In the genomic region with DNA sequence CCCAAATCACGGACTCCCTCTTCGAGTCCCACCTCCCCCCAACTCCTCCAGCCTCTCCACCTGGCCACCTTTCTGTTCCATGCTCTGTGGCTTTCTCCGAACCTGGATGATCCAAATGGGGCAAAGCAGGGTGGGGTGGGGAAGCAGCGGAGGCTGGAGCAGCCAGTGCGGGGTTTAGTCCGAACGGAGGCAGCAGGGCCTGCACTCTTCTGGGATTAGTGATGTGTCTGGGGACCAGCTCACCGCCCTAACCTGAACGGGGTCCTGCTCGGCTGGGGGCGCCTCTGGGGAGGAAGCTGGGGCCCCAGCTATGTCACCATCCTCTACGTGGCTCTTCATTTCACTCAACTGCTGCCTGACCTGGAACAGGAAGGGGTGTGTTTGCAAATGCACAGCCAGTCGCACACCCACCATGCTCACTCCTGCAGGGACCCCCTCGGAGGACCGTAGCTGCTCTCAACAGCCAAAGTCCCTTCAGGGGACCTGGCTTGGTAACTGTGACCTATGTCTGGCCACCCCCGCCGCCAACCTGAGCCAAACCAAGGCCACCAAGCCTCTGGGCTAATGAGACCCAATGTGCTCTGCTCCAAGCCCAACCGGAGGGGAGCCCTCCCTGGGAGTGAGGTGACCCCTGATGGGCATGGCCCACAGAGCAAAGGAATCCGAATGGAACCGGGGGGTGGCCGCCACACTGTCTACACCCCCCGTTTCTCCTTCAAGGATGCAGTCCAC, we compare ENCODE assay signal across 12 cellular contexts. TPM values are rescaled to one million over a fixed set of nuclear protein-coding genes. Genes with fewer than 3 reads are reported as not detected.
DNase-seq lines count a peak whose midpoint lies in the region; ATAC-seq, FAIRE-seq and TF ChIP-seq lines count a peak whose summit lies in the region.
"Had no signal": no experiment of that assay in that cellular context is flagged by ENCODE, and none has a peak within 500 bp of the region (broad histone marks: within the 10 kb centered on the region; RNA-seq: fewer than 3 reads in every experiment).

No MANE protein-coding gene starts in this region.

- intact Hi-C loops in activated naive CD4-positive, alpha-beta T cell treated with anti-CD3 and anti-CD28 coated beads for 36 hours (cut with micrococcal nuclease), result loop anchor here (1.0 kb wide), 2 partner anchors 79 to 111 kb away; no protein-coding TSS in a partner anchor

- CTCF ChIA-PET in activated naive CD4-positive, alpha-beta T cell treated with anti-CD3 and anti-CD28 coated beads, Interleukin-2, amount 10 ng/mL, durations not matched to agents 7 days and 5 days (lab: Charles Lee), result interaction anchor here (0.6 to 3.2 kb wide), 5 partner anchors 76 to 378 kb away, joined by 3 to 20 read pairs (median 6); no protein-coding TSS in a partner anchor
- CTCF ChIA-PET in activated naive CD4-positive, alpha-beta T cell treated with anti-CD3 and anti-CD28 coated beads for 36 hours (lab: Charles Lee), result interaction anchor here (1.0 to 3.2 kb wide), 4 partner anchors 32 to 111 kb away, joined by 3 to 19 read pairs (median 14); no protein-coding TSS in a partner anchor
- CTCF ChIA-PET in activated CD4-positive, alpha-beta memory T cell treated with anti-CD3 and anti-CD28 coated beads, Interleukin-2, amount 10 ng/mL, durations not matched to agents 7 days and 5 days (lab: Charles Lee), result interaction anchor here (1.4 to 5.3 kb wide), 6 partner anchors 9 to 111 kb away, joined by 5 to 33 read pairs (median 7); a partner anchor contains a TSS

- peaks cover 13% of the 10 kb centered on the region for H3K4me1 Mint-ChIP-seq in activated naive CD4-positive, alpha-beta T cell treated with anti-CD3 and anti-CD28 coated beads, Interleukin-2, amount 10 ng/mL, durations not matched to agents 7 days and 5 days
- peaks cover 12% of the 10 kb centered on the region for H3K4me1 Mint-ChIP-seq in activated naive CD4-positive, alpha-beta T cell treated with anti-CD3 and anti-CD28 coated beads for 36 hours (ENCODE audit: low read depth)
- peaks cover 25% of the 10 kb centered on the region for H3K4me1 Mint-ChIP-seq in activated CD4-positive, alpha-beta memory T cell treated with anti-CD3 and anti-CD28 coated beads, Interleukin-2, amount 10 ng/mL, durations not matched to agents 7 days and 5 days

- no peak overlapping the region for H3K4me3 ChIP-seq in upper lobe of left lung
- H3K4me3 ChIP-seq: gastroesophageal sphincter had no signal

- H3K9me3 ChIP-seq in upper lobe of left lung, result no peaks in the 10 kb centered on the region
- H3K9me3 ChIP-seq: gastroesophageal sphincter had no signal

- POLR2A ChIA-PET in activated CD4-positive, alpha-beta memory T cell treated with anti-CD3 and anti-CD28 coated beads, Interleukin-2, amount 10 ng/mL, durations not matched to agents 7 days and 5 days (lab: Charles Lee), result no interaction called here

- peaks cover 12 to 90% (median 69%) of the 10 kb centered on the region in 4 donors for H3K36me3 ChIP-seq in upper lobe of left lung

- peaks cover 16% of the 10 kb centered on the region for H3K36me3 Mint-ChIP-seq in activated naive CD4-positive, alpha-beta T cell treated with anti-CD3 and anti-CD28 coated beads, Interleukin-2, amount 10 ng/mL, durations not matched to agents 7 days and 5 days
- peaks cover 7% of the 10 kb centered on the region for H3K36me3 Mint-ChIP-seq in activated naive CD4-positive, alpha-beta T cell treated with anti-CD3 and anti-CD28 coated beads for 36 hours (ENCODE audit: low read depth)
- H3K36me3 Mint-ChIP-seq in activated CD4-positive, alpha-beta memory T cell treated with anti-CD3 and anti-CD28 coated beads, Interleukin-2, amount 10 ng/mL, durations not matched to agents 7 days and 5 days (ENCODE audit: low read depth), result peaks cover 34% of the 10 kb centered on the region

- H3K27ac ChIP-seq in upper lobe of left lung, result peak overlapping the region in 2 of 4 donors; percentile 14 to 37

- no peaks in the 10 kb centered on the region for H3K27me3 ChIP-seq in upper lobe of left lung
- H3K27me3 ChIP-seq: gastroesophageal sphincter had no signal

- no peak for TF ChIP-seq EP300 in upper lobe of left lung (IDR thresholded peaks at IDR 0.05)

- no peak for FAIRE-seq in H54 (lab: Jason Lieb, UNC)

- no peaks in the 10 kb centered on the region for H3K9me3 Mint-ChIP-seq in activated naive CD4-positive, alpha-beta T cell treated with anti-CD3 and anti-CD28 coated beads, Interleukin-2, amount 10 ng/mL, durations not matched to agents 7 days and 5 days
- H3K9me3 Mint-ChIP-seq in activated naive CD4-positive, alpha-beta T cell treated with anti-CD3 and anti-CD28 coated beads for 36 hours, result no peaks in the 10 kb centered on the region
- no peaks in the 10 kb centered on the region for H3K9me3 Mint-ChIP-seq in activated CD4-positive, alpha-beta memory T cell treated with anti-CD3 and anti-CD28 coated beads, Interleukin-2, amount 10 ng/mL, durations not matched to agents 7 days and 5 days
- H3K9me3 Mint-ChIP-seq: activated naive CD8-positive, alpha-beta T cell treated with anti-CD3 and anti-CD28 coated beads, Interleukin-2, amount 50 U/mL, for 24 hours; immature natural killer cell had no signal

- no peak for TF ChIP-seq CTCF in upper lobe of left lung (IDR thresholded peaks at IDR 0.05)

- no peaks in the 10 kb centered on the region for H3K27me3 Mint-ChIP-seq in activated naive CD4-positive, alpha-beta T cell treated with anti-CD3 and anti-CD28 coated beads, Interleukin-2, amount 10 ng/mL, durations not matched to agents 7 days and 5 days
- H3K27me3 Mint-ChIP-seq in activated naive CD4-positive, alpha-beta T cell treated with anti-CD3 and anti-CD28 coated beads for 36 hours (ENCODE audit: low read depth), result no peaks in the 10 kb centered on the region
- no peaks in the 10 kb centered on the region for H3K27me3 Mint-ChIP-seq in activated CD4-positive, alpha-beta memory T cell treated with anti-CD3 and anti-CD28 coated beads, Interleukin-2, amount 10 ng/mL, durations not matched to agents 7 days and 5 days
- H3K27me3 Mint-ChIP-seq: activated naive CD8-positive, alpha-beta T cell treated with anti-CD3 and anti-CD28 coated beads, Interleukin-2, amount 50 U/mL, for 24 hours had no signal

- H3K4me3 Mint-ChIP-seq in activated naive CD4-positive, alpha-beta T cell treated with anti-CD3 and anti-CD28 coated beads, Interleukin-2, amount 10 ng/mL, durations not matched to agents 7 days and 5 days, result no peak overlapping the region
- no peak overlapping the region for H3K4me3 Mint-ChIP-seq in activated naive CD4-positive, alpha-beta T cell treated with anti-CD3 and anti-CD28 coated beads for 36 hours
- no peak overlapping the region for H3K4me3 Mint-ChIP-seq in activated CD4-positive, alpha-beta memory T cell treated with anti-CD3 and anti-CD28 coated beads, Interleukin-2, amount 10 ng/mL, durations not matched to agents 7 days and 5 days
- H3K4me3 Mint-ChIP-seq: activated naive CD8-positive, alpha-beta T cell treated with anti-CD3 and anti-CD28 coated beads, Interleukin-2, amount 50 U/mL, for 24 hours; immature natural killer cell had no signal

- no peak for ATAC-seq in upper lobe of left lung (ENCODE audit: low FRiP score in 2 of 2)

- DNase-seq in activated naive CD4-positive, alpha-beta T cell treated with anti-CD3 and anti-CD28 coated beads, Interleukin-2, amount 10 ng/mL, durations not matched to agents 7 days and 5 days, result peak; percentile 16
- DNase-seq in activated naive CD4-positive, alpha-beta T cell treated with anti-CD3 and anti-CD28 coated beads for 36 hours, result no peak
- peak; percentile 15 for DNase-seq in activated CD4-positive, alpha-beta memory T cell treated with anti-CD3 and anti-CD28 coated beads, Interleukin-2, amount 10 ng/mL, durations not matched to agents 7 days and 5 days
- DNase-seq in mesenteric fat pad (ENCODE audit: low spot score) (peak; percentile 88), upper lobe of left lung (peak; percentile 19 to 56), kidney glomerular epithelial cell (lab: John Stamatoyannopoulos, UW) (no peak), medulla oblongata (ENCODE audit: extremely low spot score) (no peak), H54 (ENCODE audit: insufficient read length, low spot score) (no peak)
- DNase-seq: KG1 had no signal

- H3K4me1 ChIP-seq in upper lobe of left lung, result peaks cover 18 to 41% (median 24%) of the 10 kb centered on the region in 4 donors

- H3K27ac Mint-ChIP-seq in activated naive CD4-positive, alpha-beta T cell treated with anti-CD3 and anti-CD28 coated beads, Interleukin-2, amount 10 ng/mL, durations not matched to agents 7 days and 5 days, result no peak overlapping the region
- H3K27ac Mint-ChIP-seq in activated naive CD4-positive, alpha-beta T cell treated with anti-CD3 and anti-CD28 coated beads for 36 hours, result no peak overlapping the region
- H3K27ac Mint-ChIP-seq in activated CD4-positive, alpha-beta memory T cell treated with anti-CD3 and anti-CD28 coated beads, Interleukin-2, amount 10 ng/mL, durations not matched to agents 7 days and 5 days, result no peak overlapping the region
- H3K27ac Mint-ChIP-seq: activated naive CD8-positive, alpha-beta T cell treated with anti-CD3 and anti-CD28 coated beads, Interleukin-2, amount 50 U/mL, for 24 hours had no signal

- no peak for TF ChIP-seq POLR2A in upper lobe of left lung (IDR thresholded peaks at IDR 0.05)
- no peak for TF ChIP-seq POLR2A in H54 (IDR thresholded peaks at IDR 0.05; ENCODE audit: low read depth, low read length)

- 89 to 91% methylated on average over 9 to 22 of the region's 22 CpGs for WGBS in upper lobe of left lung, 2 donors

RNA-seq across cellular contexts. Expression of a gene that starts 46.8 kb away (rescaled TPM):
- 10 to 100 TPM; 68.9 to 69.7 TPM for total RNA-seq in activated naive CD4-positive, alpha-beta T cell treated with anti-CD3 and anti-CD28 coated beads for 36 hours
- total RNA-seq in activated CD4-positive, alpha-beta memory T cell treated with anti-CD3 and anti-CD28 coated beads, Interleukin-2, amount 10 ng/mL, durations not matched to agents 7 days and 5 days, result 100 to 1,000 TPM; 104 to 109 TPM
- total RNA-seq in mesenteric fat pad (165 TPM), upper lobe of left lung (100 to 1,000 TPM; 235 to 735 (median 513) TPM)

Comparison
In these comparisons a context has a peak if more than half of its experiments do, and no peak if none do; other contexts are left out.
1. DNase-seq: peak in activated naive CD4-positive, alpha-beta T cell treated with anti-CD3 and anti-CD28 coated beads, Interleukin-2, amount 10 ng/mL, durations not matched to agents 7 days and 5 days (single experiment), activated CD4-positive, alpha-beta memory T cell treated with anti-CD3 and anti-CD28 coated beads, Interleukin-2, amount 10 ng/mL, durations not matched to agents 7 days and 5 days (single experiment), mesenteric fat pad (single experiment) and upper lobe of left lung (2 of 2); none in activated naive CD4-positive, alpha-beta T cell treated with anti-CD3 and anti-CD28 coated beads for 36 hours (single experiment), kidney glomerular epithelial cell (single experiment), medulla oblongata (single experiment) and H54 (single experiment).